ENCODE assay signal across 22 cellular contexts in genomic region chr15:65655457-65655856, GRCh38. TPM values are rescaled to one million over a fixed set of nuclear protein-coding genes. Genes with fewer than 3 reads are reported as not detected.
A peak's percentile ranks its signal among the peaks of the same experiment; 100 is the strongest.
DNase-seq lines count a peak whose midpoint lies in the region; ATAC-seq, FAIRE-seq and TF ChIP-seq lines count a peak whose summit lies in the region.
"Had no signal": no experiment of that assay in that cellular context is flagged by ENCODE, and none has a peak within 500 bp of the region (broad histone marks: within the 10 kb centered on the region; RNA-seq: fewer than 3 reads in every experiment).

No MANE protein-coding gene starts in this region.

- H3K9me3 ChIP-seq in breast epithelium = no peaks in the 10 kb centered on the region
- H3K9me3 ChIP-seq in RWPE2 (ENCODE audit: severe bottlenecking) = no peaks in the 10 kb centered on the region
- no peaks in the 10 kb centered on the region for H3K9me3 ChIP-seq in keratinocyte (ENCODE audit: control insufficient read depth, low read depth, low read length)
- H3K9me3 ChIP-seq: BLaER1 treated with 17β-estradiol and CSF1 and Interleukin-3, amounts not matched to agents 10 nM and 100 nM; Caco-2 had no signal

- no peaks in the 10 kb centered on the region for H3K79me2 ChIP-seq in keratinocyte (ENCODE audit: control insufficient read depth, insufficient read depth, low read length)

- FAIRE-seq in keratinocyte (lab: Jason Lieb, UNC) = no peak
- FAIRE-seq: GM12878, HTR-8/SVneo had no signal

- no peak overlapping the region for H3K9ac ChIP-seq in keratinocyte (ENCODE audit: control insufficient read depth, extremely low read depth, insufficient read depth, low read length)
- H3K9ac ChIP-seq: BLaER1 treated with 17β-estradiol and CSF1 and Interleukin-3, amounts not matched to agents 10 nM and 100 nM; KMS-11 had no signal

- CTCF ChIA-PET in MCF 10A (lab: Yijun Ruan, JAX) = no interaction called here
- CTCF ChIA-PET in activated CD4-positive, alpha-beta memory T cell treated with anti-CD3 and anti-CD28 coated beads, Interleukin-2, amount 10 ng/mL, durations not matched to agents 7 days and 5 days (lab: Charles Lee) = no interaction called here

- dilution Hi-C loops in keratinocyte (cut with MboI; ENCODE audit: extremely low pct_ligation_motif_present, low sequenced_read_pairs) = no loop called here

- H3K9me3 Mint-ChIP-seq in MCF 10A (ENCODE audit: unreplicated experiment) (no peaks in the 10 kb centered on the region), progenitor cell of endocrine pancreas (ENCODE audit: low read depth) (no peaks in the 10 kb centered on the region)
- H3K9me3 Mint-ChIP-seq in activated CD4-positive, alpha-beta memory T cell treated with anti-CD3 and anti-CD28 coated beads, Interleukin-2, amount 10 ng/mL, durations not matched to agents 7 days and 5 days = no peaks in the 10 kb centered on the region

- no peak overlapping the region for H3K4me3 Mint-ChIP-seq in MCF 10A (ENCODE audit: unreplicated experiment)
- H3K4me3 Mint-ChIP-seq in progenitor cell of endocrine pancreas (ENCODE audit: low read depth) = no peak overlapping the region
- no peak overlapping the region for H3K4me3 Mint-ChIP-seq in activated CD4-positive, alpha-beta memory T cell treated with anti-CD3 and anti-CD28 coated beads, Interleukin-2, amount 10 ng/mL, durations not matched to agents 7 days and 5 days
- H3K4me3 Mint-ChIP-seq: CD4-positive, alpha-beta memory T cell had no signal

- H3K4me1 ChIP-seq in breast epithelium (peaks cover 0 to 4% of the 10 kb centered on the region in 2 donors), RWPE2 (ENCODE audit: insufficient read depth, poor library complexity, severe bottlenecking) (peaks cover 20% of the 10 kb centered on the region), keratinocyte (ENCODE audit: control insufficient read depth, extremely low read depth, insufficient read depth, low read length) (peaks cover 35% of the 10 kb centered on the region)

- H3K27ac Mint-ChIP-seq in MCF 10A (ENCODE audit: low read depth, unreplicated experiment) (peak overlapping the region; percentile 80), progenitor cell of endocrine pancreas (no peak overlapping the region)
- no peak overlapping the region for H3K27ac Mint-ChIP-seq in activated CD4-positive, alpha-beta memory T cell treated with anti-CD3 and anti-CD28 coated beads, Interleukin-2, amount 10 ng/mL, durations not matched to agents 7 days and 5 days

- no peak for ATAC-seq in RWPE2 (ENCODE audit: low read depth)
- ATAC-seq: GM12878, Panc1 had no signal

- intact Hi-C loops in MCF 10A (cut with micrococcal nuclease) = no loop called here
- intact Hi-C loops in breast epithelium (cut with DNase I; ENCODE audit: low total_unique reads) = no loop called here

- POLR2A ChIA-PET in MCF 10A (lab: Yijun Ruan, JAX) = interaction anchor here (0.6 to 0.8 kb wide), 2 partner anchors 12 to 148 kb away, joined by 3 to 5 read pairs; no protein-coding TSS in a partner anchor
- POLR2A ChIA-PET in activated CD4-positive, alpha-beta memory T cell treated with anti-CD3 and anti-CD28 coated beads, Interleukin-2, amount 10 ng/mL, durations not matched to agents 7 days and 5 days (lab: Charles Lee) = no interaction called here

- BruUV-seq in MCF 10A (replicated peaks; lab: Mats Ljungman, UMichigan) = no TSS peak

- H3K4me3 ChIP-seq in breast epithelium = no peak overlapping the region
- H3K4me3 ChIP-seq in RWPE2 (ENCODE audit: severe bottlenecking) = no peak overlapping the region
- H3K4me3 ChIP-seq in keratinocyte (ENCODE audit: control insufficient read depth in 2 of 3, extremely low read depth in 1 of 3, insufficient read depth in 2 of 3, low read depth in 1 of 3, low read length in 3 of 3) = no peak overlapping the region
- H3K4me3 ChIP-seq: BLaER1 treated with 17β-estradiol and CSF1 and Interleukin-3, amounts not matched to agents 10 nM and 100 nM; GM12878 had no signal

- peaks cover 46% of the 10 kb centered on the region for H3K36me3 Mint-ChIP-seq in MCF 10A (ENCODE audit: insufficient read depth, unreplicated experiment)
- H3K36me3 Mint-ChIP-seq in progenitor cell of endocrine pancreas (ENCODE audit: insufficient read depth) = no peaks in the 10 kb centered on the region
- peaks cover 33% of the 10 kb centered on the region for H3K36me3 Mint-ChIP-seq in activated CD4-positive, alpha-beta memory T cell treated with anti-CD3 and anti-CD28 coated beads, Interleukin-2, amount 10 ng/mL, durations not matched to agents 7 days and 5 days (ENCODE audit: low read depth)

- H4K20me1 ChIP-seq in keratinocyte (ENCODE audit: control insufficient read depth, extremely low read depth, insufficient read depth, low read length) = no peaks in the 10 kb centered on the region
- H4K20me1 ChIP-seq: BLaER1 treated with 17β-estradiol and CSF1 and Interleukin-3, amounts not matched to agents 10 nM and 100 nM had no signal

- DNase-seq in MCF 10A (ENCODE audit: unreplicated experiment) (no peak), breast epithelium (ENCODE audit: low spot score in 2 of 2) (no peak), RWPE2 (ENCODE audit: low spot score) (no peak), epithelial cell of prostate (ENCODE audit: low read depth, low spot score) (no peak), keratinocyte (ENCODE audit: low read depth, low spot score) (no peak), progenitor cell of endocrine pancreas (ENCODE audit: low spot score, unreplicated experiment) (no peak), hippocampal formation (lab: John Stamatoyannopoulos, UW) (no peak)
- DNase-seq in activated CD4-positive, alpha-beta memory T cell treated with anti-CD3 and anti-CD28 coated beads, Interleukin-2, amount 10 ng/mL, durations not matched to agents 7 days and 5 days = no peak
- DNase-seq: Caco-2; CD4-positive, alpha-beta memory T cell; DND-41; MV-4-11; NCI-H1694; NCI-H2081; NCI-H2171 treated with DMSO at 0.1 percent for 48 hours; NCI-H524 treated with DMSO at 0.1 percent for 48 hours; NCI-H82 had no signal

- TF ChIP-seq POLR2A in breast epithelium (IDR thresholded peaks at IDR 0.05) = no peak

- H3K27ac ChIP-seq in breast epithelium (no peak overlapping the region), RWPE2 (ENCODE audit: poor library complexity, severe bottlenecking) (peak overlapping the region; percentile 1), epithelial cell of prostate (peak overlapping the region; percentile 72), keratinocyte (ENCODE audit: control insufficient read depth, insufficient read depth, low read length) (peak overlapping the region; percentile 68)
- H3K27ac ChIP-seq: BLaER1 treated with 17β-estradiol and CSF1 and Interleukin-3, amounts not matched to agents 10 nM and 100 nM; KMS-11 had no signal

- TF ChIP-seq CTCF in MCF 10A (IDR thresholded peaks at IDR 0.05; ENCODE audit: unreplicated experiment) (no peak), breast epithelium (IDR thresholded peaks at IDR 0.05) (no peak), RWPE2 (IDR thresholded peaks at IDR 0.05; ENCODE audit: poor library complexity, severe bottlenecking) (no peak), keratinocyte (optimal IDR thresholded peaks at IDR 0.05 in 1 of 3, IDR thresholded peaks at IDR 0.05 in 1 of 3, conservative IDR thresholded peaks at IDR 0.05 in 1 of 3; ENCODE audit: extremely low read depth in 1 of 3, insufficient read depth in 2 of 3, low read length in 3 of 3) (no peak), progenitor cell of endocrine pancreas (IDR thresholded peaks at IDR 0.05; ENCODE audit: unreplicated experiment) (no peak)

- H3K27me3 Mint-ChIP-seq in MCF 10A (ENCODE audit: insufficient read depth, unreplicated experiment) = no peaks in the 10 kb centered on the region
- H3K27me3 Mint-ChIP-seq in progenitor cell of endocrine pancreas = no peaks in the 10 kb centered on the region
- H3K27me3 Mint-ChIP-seq in activated CD4-positive, alpha-beta memory T cell treated with anti-CD3 and anti-CD28 coated beads, Interleukin-2, amount 10 ng/mL, durations not matched to agents 7 days and 5 days = no peaks in the 10 kb centered on the region
- H3K27me3 Mint-ChIP-seq: CD4-positive, alpha-beta memory T cell had no signal

- H3K4me2 ChIP-seq in keratinocyte (ENCODE audit: control insufficient read depth, extremely low read depth, insufficient read depth, low read depth, low read length) = peak overlapping the region; percentile 17
- H3K4me2 ChIP-seq: BLaER1 treated with 17β-estradiol and CSF1 and Interleukin-3, amounts not matched to agents 10 nM and 100 nM; KMS-11 had no signal

- H3K4me1 Mint-ChIP-seq in MCF 10A (ENCODE audit: insufficient read depth, unreplicated experiment) (peaks cover 26% of the 10 kb centered on the region), progenitor cell of endocrine pancreas (ENCODE audit: low read depth) (no peaks in the 10 kb centered on the region)
- H3K4me1 Mint-ChIP-seq in activated CD4-positive, alpha-beta memory T cell treated with anti-CD3 and anti-CD28 coated beads, Interleukin-2, amount 10 ng/mL, durations not matched to agents 7 days and 5 days = peaks cover 9% of the 10 kb centered on the region

- H3K27me3 ChIP-seq in breast epithelium = no peaks in the 10 kb centered on the region
- no peaks in the 10 kb centered on the region for H3K27me3 ChIP-seq in RWPE2 (ENCODE audit: insufficient read depth, poor library complexity, severe bottlenecking)
- no peaks in the 10 kb centered on the region for H3K27me3 ChIP-seq in keratinocyte (ENCODE audit: control insufficient read depth, extremely low read depth, insufficient read depth, low read length)
- H3K27me3 ChIP-seq: BLaER1 treated with 17β-estradiol and CSF1 and Interleukin-3, amounts not matched to agents 10 nM and 100 nM had no signal

- no peak overlapping the region for H2AFZ ChIP-seq in keratinocyte (ENCODE audit: control insufficient read depth, low read length)

- peaks cover 3% of the 10 kb centered on the region for H3K36me3 ChIP-seq in breast epithelium
- peaks cover 26% of the 10 kb centered on the region for H3K36me3 ChIP-seq in RWPE2 (ENCODE audit: low read depth)
- peaks cover 4% of the 10 kb centered on the region in 2 experiments for H3K36me3 ChIP-seq in keratinocyte (ENCODE audit: control insufficient read depth in 2 of 2, extremely low read depth in 1 of 2, insufficient read depth in 2 of 2, low read length in 2 of 2)

- no peaks in the 10 kb centered on the region for H3K9me1 ChIP-seq in keratinocyte (ENCODE audit: control insufficient read depth, extremely low read depth, insufficient read depth, low read length)

RNA-seq across cellular contexts. Expression of gene SLC24A1, which starts 33.7 kb away (rescaled TPM):
- total RNA-seq in MCF 10A (2022) = 8.2 TPM in 2 replicates
- 10 to 100 TPM in 2 of 3 donors, 1 to 10 TPM in 1; 9.5 to 12.3 (median 10.7) TPM for total RNA-seq in breast epithelium
- polyA plus RNA-seq in keratinocyte = 2.9 to 4.0 TPM (median 4.0 TPM) in 3 replicates
- 3.3 TPM for polyA plus RNA-seq in keratinocyte (2011; ENCODE audit: low read depth)
- polyA plus RNA-seq in keratinocyte (2011; cell fraction: cytosol; rRNA removed) = 2.8 and 3.2 TPM in 2 replicates
- 7.8 and 8.2 TPM in 2 replicates for polyA plus RNA-seq in keratinocyte (2011; cell fraction: nucleus; rRNA removed)
- 3.7 and 5.3 TPM in 2 replicates for polyA plus RNA-seq in keratinocyte (2012; ENCODE audit: low replicate concordance)
- 4.2 to 9.2 TPM (median 8.2 TPM) in 3 replicates for polyA minus RNA-seq in keratinocyte
- polyA minus RNA-seq in keratinocyte (2011; cell fraction: cytosol; rRNA and poly(A)+ RNA removed) = 2.3 TPM
- polyA minus RNA-seq in keratinocyte (2011; cell fraction: nucleus; rRNA and poly(A)+ RNA removed) = 5.6 and 6.7 TPM in 2 replicates
- 9.6 and 10.3 TPM in 2 replicates for total RNA-seq in progenitor cell of endocrine pancreas
- total RNA-seq in activated CD4-positive, alpha-beta memory T cell treated with anti-CD3 and anti-CD28 coated beads, Interleukin-2, amount 10 ng/mL, durations not matched to agents 7 days and 5 days = 1 to 10 TPM; 5.8 to 9.3 TPM

RNA-seq across cellular contexts. Expression of gene INTS14, which starts 44.5 kb away (rescaled TPM):
- total RNA-seq in MCF 10A (2022) (43.9 and 47.0 TPM in 2 replicates), breast epithelium (10 to 100 TPM; 34.6 to 54.3 (median 37.7) TPM), progenitor cell of endocrine pancreas (62.6 and 65.7 TPM in 2 replicates)
- polyA plus RNA-seq in keratinocyte = 40.4 to 51.0 TPM (median 47.6 TPM) in 3 replicates
- 6.6 TPM for polyA plus RNA-seq in keratinocyte (2011; ENCODE audit: low read depth)
- polyA plus RNA-seq in keratinocyte (2011; cell fraction: cytosol; rRNA removed) = 29.2 and 49.2 TPM in 2 replicates
- 50.7 and 57.9 TPM in 2 replicates for polyA plus RNA-seq in keratinocyte (2011; cell fraction: nucleus; rRNA removed)
- polyA plus RNA-seq in keratinocyte (2012; ENCODE audit: low replicate concordance) = 24.7 and 26.4 TPM in 2 replicates
- polyA minus RNA-seq in keratinocyte = 24.0 to 54.3 TPM (median 43.4 TPM) in 3 replicates
- polyA minus RNA-seq in keratinocyte (2011; cell fraction: cytosol; rRNA and poly(A)+ RNA removed) = 43.9 TPM
- 29.5 and 45.3 TPM in 2 replicates for polyA minus RNA-seq in keratinocyte (2011; cell fraction: nucleus; rRNA and poly(A)+ RNA removed)
- 10 to 100 TPM; 35.8 to 41.6 TPM for total RNA-seq in activated CD4-positive, alpha-beta memory T cell treated with anti-CD3 and anti-CD28 coated beads, Interleukin-2, amount 10 ng/mL, durations not matched to agents 7 days and 5 days

Comparison
In these comparisons a context has a peak if more than half of its experiments do, and no peak if none do; other contexts are left out.
1. H3K27ac ChIP-seq: peak in RWPE2 (single experiment), epithelial cell of prostate (single experiment) and keratinocyte (single experiment); none in breast epithelium (0 of 2).